13 cellular contexts compared by ENCODE assay signal in genomic region chr3:150515210-150515609, GRCh38.
"Had no signal": no experiment of that assay in that cellular context is flagged by ENCODE, and none has a peak within 500 bp of the region (broad histone marks: within the 10 kb centered on the region; RNA-seq: fewer than 3 reads in every experiment).

No MANE protein-coding gene starts in this region.

- H3K27me3 ChIP-seq: colonic mucosa, right lobe of liver had no signal

- H3K4me1 ChIP-seq: colonic mucosa, right lobe of liver had no signal

- H3K9me3 ChIP-seq: colonic mucosa, right lobe of liver had no signal

- H3K27ac ChIP-seq: colonic mucosa, right lobe of liver, VCaP had no signal

- ATAC-seq: activated CD4-positive, alpha-beta T cell treated with anti-CD3 and anti-CD28 coated beads for 36 hours; left cardiac atrium; naive thymus-derived CD4-positive, alpha-beta T cell; stimulated activated naive CD8-positive, alpha-beta T cell treated with anti-CD3 and anti-CD28 coated beads, Interleukin-15, Interleukin-2, amounts not matched to agents 100 U/mL and 50 U/mL, for 24 hours had no signal

- DNase-seq: activated CD4-positive, alpha-beta T cell treated with anti-CD3 and anti-CD28 coated beads for 36 hours; activated naive CD4-positive, alpha-beta T cell treated with anti-CD3 and anti-CD28 coated beads for 36 hours; caudate nucleus; colonic mucosa; effector CD4-positive, alpha-beta T cell; left cardiac atrium; naive thymus-derived CD4-positive, alpha-beta T cell; right lobe of liver; stimulated activated CD4-positive, alpha-beta T cell treated with anti-CD3 and anti-CD28 coated beads, Interleukin-2, amount 100 ng/mL, for 24 hours; stimulated activated naive CD8-positive, alpha-beta T cell treated with anti-CD3 and anti-CD28 coated beads, Interleukin-15, Interleukin-2, amounts not matched to agents 100 U/mL and 50 U/mL, for 24 hours; T-helper 1 cell had no signal

- H3K4me3 ChIP-seq: colonic mucosa, lung, right lobe of liver had no signal

- H3K36me3 ChIP-seq: colonic mucosa, right lobe of liver had no signal
